Comparison of ENCODE assay signal across 29 cellular contexts in genomic region chr2:126518206-126518605, GRCh38.
"Had no signal": no experiment of that assay in that cellular context is flagged by ENCODE, and none has a peak within 500 bp of the region (broad histone marks: within the 10 kb centered on the region; RNA-seq: fewer than 3 reads in every experiment).

No MANE protein-coding gene starts in this region.

- H3K27me3 ChIP-seq: foreskin keratinocyte, gastroesophageal sphincter, hepatocyte, left lung, neural progenitor cell, right atrium auricular region, testis, tibial artery, upper lobe of left lung had no signal

- H3K36me3 Mint-ChIP-seq: naive thymus-derived CD4-positive, alpha-beta T cell; neural progenitor cell; stimulated activated memory B cell treated with anti-CD40 and anti-IgM and Interleukin-4, amounts not matched to agents 10 μg/mL and 1 μg/mL and 100 μg/mL, for 72 hours had no signal

- ATAC-seq: esophagus mucosa; foreskin keratinocyte; gastroesophageal sphincter; heart left ventricle; left cardiac atrium; left lung; naive thymus-derived CD4-positive, alpha-beta T cell; stimulated activated memory B cell treated with anti-CD40 and anti-IgM and Interleukin-4, amounts not matched to agents 10 μg/mL and 1 μg/mL and 100 μg/mL, for 72 hours; stimulated activated naive CD8-positive, alpha-beta T cell treated with anti-CD3 and anti-CD28 coated beads, Interleukin-15, Interleukin-2, amounts not matched to agents 100 U/mL and 50 U/mL, for 24 hours had no signal

- H3K9me3 ChIP-seq: gastroesophageal sphincter, prostate gland, spleen, testis, tibial artery, upper lobe of left lung had no signal

- H3K9me3 Mint-ChIP-seq: nephron; stimulated activated memory B cell treated with anti-CD40 and anti-IgM and Interleukin-4, amounts not matched to agents 10 μg/mL and 1 μg/mL and 100 μg/mL, for 72 hours had no signal

- H3K27ac Mint-ChIP-seq: naive thymus-derived CD4-positive, alpha-beta T cell; nephron; neural progenitor cell; stimulated activated memory B cell treated with anti-CD40 and anti-IgM and Interleukin-4, amounts not matched to agents 10 μg/mL and 1 μg/mL and 100 μg/mL, for 72 hours had no signal

- H3K27me3 Mint-ChIP-seq: stimulated activated memory B cell treated with anti-CD40 and anti-IgM and Interleukin-4, amounts not matched to agents 10 μg/mL and 1 μg/mL and 100 μg/mL, for 72 hours had no signal

- H3K4me3 ChIP-seq: coronary artery, gastroesophageal sphincter, heart left ventricle, hepatocyte, left lung, neural progenitor cell, prostate gland, right atrium auricular region, skin epidermis, spleen, testis, tibial artery, upper lobe of left lung had no signal

- H3K27ac ChIP-seq: coronary artery, epithelial cell of prostate, foreskin keratinocyte, gastroesophageal sphincter, heart left ventricle, hepatocyte, left lung, neural progenitor cell, prostate gland, right atrium auricular region, skin epidermis, spleen, testis, tibial artery, upper lobe of left lung had no signal

- H3K4me1 ChIP-seq: foreskin keratinocyte, gastroesophageal sphincter, heart left ventricle, left lung, neural progenitor cell, prostate gland, right atrium auricular region, spleen, testis, tibial artery, upper lobe of left lung had no signal

- DNase-seq: dermis blood vessel endothelial cell; effector CD4-positive, alpha-beta T cell; foreskin keratinocyte; heart left ventricle; kidney; left cardiac atrium; left lung; mammary epithelial cell; mesendoderm; midbrain; naive thymus-derived CD4-positive, alpha-beta T cell; spleen; stimulated activated CD4-positive, alpha-beta T cell treated with anti-CD3 and anti-CD28 coated beads, Interleukin-4, amount 100 ng/mL, for 4 hours; stimulated activated naive CD8-positive, alpha-beta T cell treated with anti-CD3 and anti-CD28 coated beads, Interleukin-15, Interleukin-2, amounts not matched to agents 100 U/mL and 50 U/mL, for 24 hours; substantia nigra; testis; tibial artery; upper lobe of left lung had no signal

- H3K4me3 Mint-ChIP-seq: naive thymus-derived CD4-positive, alpha-beta T cell; nephron; neural progenitor cell; stimulated activated memory B cell treated with anti-CD40 and anti-IgM and Interleukin-4, amounts not matched to agents 10 μg/mL and 1 μg/mL and 100 μg/mL, for 72 hours had no signal

- H3K4me1 Mint-ChIP-seq: naive thymus-derived CD4-positive, alpha-beta T cell; neural progenitor cell; stimulated activated memory B cell treated with anti-CD40 and anti-IgM and Interleukin-4, amounts not matched to agents 10 μg/mL and 1 μg/mL and 100 μg/mL, for 72 hours had no signal

- H3K36me3 ChIP-seq: gastroesophageal sphincter, heart left ventricle, left lung, neural progenitor cell, prostate gland, right atrium auricular region, spleen, tibial artery, upper lobe of left lung had no signal
